ENCODE assay signal across 8 cellular contexts in genomic region chr2:43269074-43269572, GRCh38. TPM values are rescaled to one million over a fixed set of nuclear protein-coding genes. Genes with fewer than 3 reads are reported as not detected.
DNase-seq lines count a peak whose midpoint lies in the region; ATAC-seq, FAIRE-seq and TF ChIP-seq lines count a peak whose summit lies in the region.

No MANE protein-coding gene starts in this region.

- no peak overlapping the region for H3K4me2 ChIP-seq in neuronal stem cell (ENCODE audit: insufficient read depth, low read length, poor library complexity, severe bottlenecking)

- no peak for FAIRE-seq in urothelium cell line (lab: Jason Lieb, UNC)

- no peak for ATAC-seq in GM19328 (IDR thresholded peaks at IDR 0.05; ENCODE audit: unreplicated experiment)
- no peak for ATAC-seq in natural killer cell treated with Interleukin-12 subunit alpha and Interleukin-12 subunit beta and Interleukin-15 and Interleukin-18, amount 100 ng/mL, for 72 hours

- DNase-seq in COLO668 (lab: John Stamatoyannopoulos, UW; ENCODE audit: unreplicated experiment) (peak; percentile 88), fibroblast of gingiva (ENCODE audit: low read depth) (peak; percentile 98), neuronal stem cell (ENCODE audit: low spot score) (no peak), urothelium cell line (ENCODE audit: low spot score) (no peak)
- DNase-seq in natural killer cell treated with Interleukin-12 subunit alpha and Interleukin-12 subunit beta and Interleukin-15 and Interleukin-18, amount 100 ng/mL, for 72 hours (ENCODE audit: low spot score): no peak
- no peak for DNase-seq in activated effector memory CD4-positive, alpha-beta T cell treated with Interleukin-2 at 50 U/mL for 16 hours

- no peak overlapping the region for H3K27ac Mint-ChIP-seq in natural killer cell treated with Interleukin-12 subunit alpha and Interleukin-12 subunit beta and Interleukin-15 and Interleukin-18, amount 100 ng/mL, for 72 hours

- no peaks in the 10 kb centered on the region for H3K27me3 ChIP-seq in neuronal stem cell (ENCODE audit: control insufficient read depth in 3 of 3, insufficient read depth in 3 of 3, low read depth in 1 of 3, low read length in 3 of 3)

- peak overlapping the region; percentile 70 for H3K9ac ChIP-seq in neuronal stem cell (ENCODE audit: low read depth, low read length, poor library complexity)

- peak overlapping the region; percentile 60 for H2BK12ac ChIP-seq in neuronal stem cell (ENCODE audit: low read length)

- no peak overlapping the region for H3K4me3 ChIP-seq in neuronal stem cell (ENCODE audit: low read length in 2 of 2)

- no peaks in the 10 kb centered on the region for H3K79me1 ChIP-seq in neuronal stem cell (ENCODE audit: low read depth, low read length)

- no peaks in the 10 kb centered on the region for H3K9me3 ChIP-seq in neuronal stem cell (replicated peaks in 1 of 2; ENCODE audit: control insufficient read depth in 2 of 2, insufficient read depth in 1 of 2, low read depth in 1 of 2, low read length in 2 of 2)

- H2BK5ac ChIP-seq in neuronal stem cell (ENCODE audit: low read length): peak overlapping the region; percentile 63

- no peak overlapping the region for H2AFZ ChIP-seq in neuronal stem cell (ENCODE audit: low read length)

- peaks cover 0 to 5% of the 10 kb centered on the region in 2 donors for H3K4me1 Mint-ChIP-seq in natural killer cell treated with Interleukin-12 subunit alpha and Interleukin-12 subunit beta and Interleukin-15 and Interleukin-18, amount 100 ng/mL, for 72 hours (ENCODE audit: low read depth in 2 of 2)

- H3K23ac ChIP-seq in neuronal stem cell (ENCODE audit: low read depth, low read length, poor library complexity): no peak overlapping the region

- H3K27ac ChIP-seq in neuronal stem cell (replicated peaks; ENCODE audit: low read length): no peak overlapping the region

- peak overlapping the region; percentile 75 for H3K18ac ChIP-seq in neuronal stem cell (ENCODE audit: low read length)

- peaks cover 6 to 18% of the 10 kb centered on the region in 2 donors for H3K4me1 ChIP-seq in neuronal stem cell (ENCODE audit: control insufficient read depth in 2 of 2, insufficient read depth in 1 of 2, low read depth in 1 of 2, low read length in 2 of 2)

- H3K9me3 Mint-ChIP-seq in natural killer cell treated with Interleukin-12 subunit alpha and Interleukin-12 subunit beta and Interleukin-15 and Interleukin-18, amount 100 ng/mL, for 72 hours: no peaks in the 10 kb centered on the region

- no peak overlapping the region for H2BK120ac ChIP-seq in neuronal stem cell (ENCODE audit: low read depth, low read length)

- no peaks in the 10 kb centered on the region for H3K27me3 Mint-ChIP-seq in natural killer cell treated with Interleukin-12 subunit alpha and Interleukin-12 subunit beta and Interleukin-15 and Interleukin-18, amount 100 ng/mL, for 72 hours

- no peak overlapping the region for H3K14ac ChIP-seq in neuronal stem cell (ENCODE audit: low read length)

- no peaks in the 10 kb centered on the region for H3K36me3 Mint-ChIP-seq in natural killer cell treated with Interleukin-12 subunit alpha and Interleukin-12 subunit beta and Interleukin-15 and Interleukin-18, amount 100 ng/mL, for 72 hours

- no peak overlapping the region for H3K4me3 Mint-ChIP-seq in natural killer cell treated with Interleukin-12 subunit alpha and Interleukin-12 subunit beta and Interleukin-15 and Interleukin-18, amount 100 ng/mL, for 72 hours

- H2AK5ac ChIP-seq in neuronal stem cell (ENCODE audit: low read depth, low read length): peak overlapping the region; percentile 15

- peak overlapping the region; percentile 78 for H4K8ac ChIP-seq in neuronal stem cell (ENCODE audit: low read depth, low read length)

- no CpG with 5 or more reads among the region's 14 CpGs for WGBS in neuronal stem cell (ENCODE audit: extremely low coverage in 2 of 2, insufficient read length in 2 of 2, insufficient replicate concordance in 1 of 2), 2 donors

- no peak overlapping the region for H2BK15ac ChIP-seq in neuronal stem cell (ENCODE audit: low read length)

- no peak overlapping the region for H3K4ac ChIP-seq in neuronal stem cell (ENCODE audit: low read length)

- no peak overlapping the region for H4K91ac ChIP-seq in neuronal stem cell (ENCODE audit: low read depth, low read length, poor library complexity)

- no peaks in the 10 kb centered on the region for H3K36me3 ChIP-seq in neuronal stem cell (replicated peaks in 1 of 2; ENCODE audit: control insufficient read depth in 2 of 2, insufficient read depth in 2 of 2, low read length in 2 of 2)

TF ChIP-seq in PFSK-1, 5 proteins besides CTCF, POLR2A, EP300 and RAD21:
- no peak for TF ChIP-seq POLR2AphosphoS5 (IDR thresholded peaks at IDR 0.05; ENCODE audit: low read depth, low read length)
- no peak for TF ChIP-seq SIN3A (IDR thresholded peaks at IDR 0.05; ENCODE audit: borderline replicate concordance, insufficient read depth, low read length)
- TF ChIP-seq TAF1 (IDR thresholded peaks at IDR 0.05; ENCODE audit: borderline replicate concordance, insufficient read depth, low read length): no peak
- no peak for TF ChIP-seq REST (IDR thresholded peaks at IDR 0.05; ENCODE audit: insufficient read depth in 1 of 2, low read depth in 2 of 2, low read length in 2 of 2)
- TF ChIP-seq FOXP2 (optimal IDR thresholded peaks at IDR 0.05; ENCODE audit: borderline replicate concordance, extremely low read depth, extremely low read length, insufficient read depth): peak; percentile 49

RNA-seq across cellular contexts. Expression of gene ZFP36L2, which starts 42.7 kb away (rescaled TPM):
- 29.4 TPM for polyA plus RNA-seq in PFSK-1 (2012; ENCODE audit: insufficient read length, low read depth)
- polyA plus RNA-seq in neuronal stem cell (2013, experiment 1 of 2): 39.5 TPM
- polyA plus RNA-seq in neuronal stem cell (2013, experiment 2 of 2): 40.0 TPM
- total RNA-seq in natural killer cell treated with Interleukin-12 subunit alpha and Interleukin-12 subunit beta and Interleukin-15 and Interleukin-18, amount 100 ng/mL, for 72 hours: 10 to 100 TPM; 22.3 to 24.7 TPM

Comparison
In these comparisons a context has a peak if more than half of its experiments do, and no peak if none do; other contexts are left out.
1. DNase-seq: peak in COLO668 (single experiment) and fibroblast of gingiva (single experiment); none in neuronal stem cell (single experiment), urothelium cell line (single experiment), natural killer cell treated with Interleukin-12 subunit alpha and Interleukin-12 subunit beta and Interleukin-15 and Interleukin-18, amount 100 ng/mL, for 72 hours (single experiment) and activated effector memory CD4-positive, alpha-beta T cell treated with Interleukin-2 at 50 U/mL for 16 hours (single experiment).